In genomic region chr16:3739636-3740035, GRCh38 we compare ENCODE assay signal across 18 cellular contexts. TPM values are rescaled to one million over a fixed set of nuclear protein-coding genes. Genes with fewer than 3 reads are reported as not detected.
DNase-seq lines count a peak whose midpoint lies in the region; ATAC-seq, FAIRE-seq and TF ChIP-seq lines count a peak whose summit lies in the region.
"Had no signal": no experiment of that assay in that cellular context is flagged by ENCODE, and none has a peak within 500 bp of the region (broad histone marks: within the 10 kb centered on the region; RNA-seq: fewer than 3 reads in every experiment).

No MANE protein-coding gene starts in this region.

- peak overlapping the region; percentile 8 for H3K27ac Mint-ChIP-seq in activated CD8-positive, alpha-beta T cell treated with anti-CD3 and anti-CD28 coated beads for 36 hours
- H3K27ac Mint-ChIP-seq in activated CD8-positive, alpha-beta T cell treated with anti-CD3 and anti-CD28 coated beads, Interleukin-2, amount 10 ng/mL, durations not matched to agents 7 days and 5 days, result no peak overlapping the region
- H3K27ac Mint-ChIP-seq in IgD-negative memory B cell, result peak overlapping the region in 2 of 3 donors; percentile 59 to 64

- no peak for DNase-seq in activated CD8-positive, alpha-beta T cell treated with anti-CD3 and anti-CD28 coated beads for 36 hours
- DNase-seq in activated CD8-positive, alpha-beta T cell treated with anti-CD3 and anti-CD28 coated beads, Interleukin-2, amount 10 ng/mL, durations not matched to agents 7 days and 5 days, result no peak
- DNase-seq in kidney (peak; percentile 26), spleen (peak; percentile 19), NCI-H1092 (lab: John Stamatoyannopoulos, UW) (no peak), MG63 (no peak), HuH-7 (ENCODE audit: low spot score) (no peak)
- DNase-seq: KBM-7, NCI-H1417, NCI-H1694, NCI-H2029 treated with DMSO at 0.1 percent for 48 hours, NCI-H526 treated with DMSO at 0.1 percent for 48 hours, RPMI8226, SIG-M5 had no signal

- H3K27ac ChIP-seq in kidney (ENCODE audit: low read depth in 2 of 2, low read length in 2 of 2), result no peak overlapping the region
- no peak overlapping the region for H3K27ac ChIP-seq in spleen
- H3K27ac ChIP-seq: SK-N-MC had no signal

- CTCF ChIA-PET in activated CD8-positive, alpha-beta T cell treated with anti-CD3 and anti-CD28 coated beads for 36 hours (lab: Charles Lee), result no interaction called here
- CTCF ChIA-PET in activated CD8-positive, alpha-beta T cell treated with anti-CD3 and anti-CD28 coated beads, Interleukin-2, amount 10 ng/mL, durations not matched to agents 7 days and 5 days (lab: Charles Lee), result no interaction called here

- H3K27me3 Mint-ChIP-seq in activated CD8-positive, alpha-beta T cell treated with anti-CD3 and anti-CD28 coated beads for 36 hours, result no peaks in the 10 kb centered on the region
- H3K27me3 Mint-ChIP-seq in activated CD8-positive, alpha-beta T cell treated with anti-CD3 and anti-CD28 coated beads, Interleukin-2, amount 10 ng/mL, durations not matched to agents 7 days and 5 days (ENCODE audit: low read depth), result no peaks in the 10 kb centered on the region
- H3K27me3 Mint-ChIP-seq in IgD-negative memory B cell, result no peaks in the 10 kb centered on the region

- H3K9me3 Mint-ChIP-seq in activated CD8-positive, alpha-beta T cell treated with anti-CD3 and anti-CD28 coated beads for 36 hours, result no peaks in the 10 kb centered on the region
- no peaks in the 10 kb centered on the region for H3K9me3 Mint-ChIP-seq in activated CD8-positive, alpha-beta T cell treated with anti-CD3 and anti-CD28 coated beads, Interleukin-2, amount 10 ng/mL, durations not matched to agents 7 days and 5 days (ENCODE audit: insufficient read depth)
- H3K9me3 Mint-ChIP-seq in IgD-negative memory B cell, result no peaks in the 10 kb centered on the region

- H3K4me1 ChIP-seq in kidney (ENCODE audit: control insufficient read depth in 1 of 2, insufficient read depth in 1 of 2, low read depth in 1 of 2, low read length in 2 of 2) (no peaks in the 10 kb centered on the region), spleen (no peaks in the 10 kb centered on the region)

- POLR2A ChIA-PET in activated CD8-positive, alpha-beta T cell treated with anti-CD3 and anti-CD28 coated beads for 36 hours (lab: Charles Lee), result interaction anchor here (0.9 to 1.6 kb wide), 2 partner anchors 37 to 140 kb away, joined by 3 read pairs; no protein-coding TSS in a partner anchor
- POLR2A ChIA-PET in activated CD8-positive, alpha-beta T cell treated with anti-CD3 and anti-CD28 coated beads, Interleukin-2, amount 10 ng/mL, durations not matched to agents 7 days and 5 days (lab: Charles Lee), result no interaction called here

- H3K4me1 Mint-ChIP-seq in activated CD8-positive, alpha-beta T cell treated with anti-CD3 and anti-CD28 coated beads for 36 hours (ENCODE audit: low read depth), result peaks cover 2% of the 10 kb centered on the region
- H3K4me1 Mint-ChIP-seq in activated CD8-positive, alpha-beta T cell treated with anti-CD3 and anti-CD28 coated beads, Interleukin-2, amount 10 ng/mL, durations not matched to agents 7 days and 5 days (ENCODE audit: low read depth), result no peaks in the 10 kb centered on the region
- no peaks in the 10 kb centered on the region for H3K4me1 Mint-ChIP-seq in IgD-negative memory B cell

- no peak overlapping the region for H3K4me3 ChIP-seq in kidney (ENCODE audit: low read length in 2 of 2)
- H3K4me3 ChIP-seq in spleen, result no peak overlapping the region
- H3K4me3 ChIP-seq in MG63, result no peak overlapping the region
- H3K4me3 ChIP-seq: SK-N-MC had no signal

- no peak for TF ChIP-seq POLR2A in spleen (IDR thresholded peaks at IDR 0.05)

- ATAC-seq in activated CD8-positive, alpha-beta T cell treated with anti-CD3 and anti-CD28 coated beads for 36 hours, result no peak
- no peak for ATAC-seq in activated CD8-positive, alpha-beta T cell treated with anti-CD3 and anti-CD28 coated beads, Interleukin-2, amount 10 ng/mL, durations not matched to agents 7 days and 5 days

- H3K36me3 ChIP-seq in kidney (ENCODE audit: control insufficient read depth in 1 of 2, insufficient read depth in 2 of 2, low read length in 2 of 2), result peaks cover 57 to 72% of the 10 kb centered on the region in 2 donors
- H3K36me3 ChIP-seq in spleen, result peaks cover 6 to 100% (median 99%) of the 10 kb centered on the region in 6 donors
- peaks cover 88% of the 10 kb centered on the region for H3K36me3 ChIP-seq in MG63

- no peaks in the 10 kb centered on the region for H3K27me3 ChIP-seq in spleen (replicated peaks in 1 of 7)
- H3K27me3 ChIP-seq in MG63, result no peaks in the 10 kb centered on the region

- no peak for TF ChIP-seq CTCF in activated CD8-positive, alpha-beta T cell treated with anti-CD3 and anti-CD28 coated beads for 36 hours (IDR thresholded peaks at IDR 0.05)
- TF ChIP-seq CTCF in kidney (IDR thresholded peaks at IDR 0.05; ENCODE audit: borderline replicate concordance, extremely low read depth, insufficient read depth) (no peak), spleen (IDR thresholded peaks at IDR 0.05 in 8 of 11, conservative IDR thresholded peaks at IDR 0.05 in 3 of 11) (no peak)

- 90 to 98% (median 95%) methylated on average over 9 of the region's 9 CpGs for WGBS in spleen, 5 donors

- no peak overlapping the region for H3K4me3 Mint-ChIP-seq in activated CD8-positive, alpha-beta T cell treated with anti-CD3 and anti-CD28 coated beads for 36 hours
- H3K4me3 Mint-ChIP-seq in activated CD8-positive, alpha-beta T cell treated with anti-CD3 and anti-CD28 coated beads, Interleukin-2, amount 10 ng/mL, durations not matched to agents 7 days and 5 days, result no peak overlapping the region
- H3K4me3 Mint-ChIP-seq in IgD-negative memory B cell, result no peak overlapping the region

- no peaks in the 10 kb centered on the region for H3K9me3 ChIP-seq in kidney (ENCODE audit: control insufficient read depth in 1 of 2, low read length in 2 of 2)
- H3K9me3 ChIP-seq in spleen, result no peaks in the 10 kb centered on the region
- no peaks in the 10 kb centered on the region for H3K9me3 ChIP-seq in MG63

- intact Hi-C loops in activated CD8-positive, alpha-beta T cell treated with anti-CD3 and anti-CD28 coated beads for 36 hours (cut with micrococcal nuclease), result no loop called here
- intact Hi-C loops in kidney (cut with DNase I), result no loop called here
- intact Hi-C loops in spleen (cut with DNase I; ENCODE audit: low total_unique reads), result no loop called here

- no peak for FAIRE-seq in kidney (lab: Jason Lieb, UNC)
- FAIRE-seq: D721Med, H54 had no signal

- no peak overlapping the region for H3K9ac ChIP-seq in kidney (ENCODE audit: low read length in 2 of 2)

- peaks cover 28% of the 10 kb centered on the region for H3K36me3 Mint-ChIP-seq in activated CD8-positive, alpha-beta T cell treated with anti-CD3 and anti-CD28 coated beads for 36 hours (ENCODE audit: low read depth)
- H3K36me3 Mint-ChIP-seq in activated CD8-positive, alpha-beta T cell treated with anti-CD3 and anti-CD28 coated beads, Interleukin-2, amount 10 ng/mL, durations not matched to agents 7 days and 5 days (ENCODE audit: low read depth), result peaks cover 57% of the 10 kb centered on the region
- peaks cover 3% of the 10 kb centered on the region for H3K36me3 Mint-ChIP-seq in IgD-negative memory B cell

RNA-seq across cellular contexts. Expression of gene TRAP1, which starts 22.3 kb away (rescaled TPM):
- 100 to 1,000 TPM; 343 to 379 TPM for total RNA-seq in activated CD8-positive, alpha-beta T cell treated with anti-CD3 and anti-CD28 coated beads for 36 hours
- 100 to 1,000 TPM; 126 to 129 TPM for total RNA-seq in activated CD8-positive, alpha-beta T cell treated with anti-CD3 and anti-CD28 coated beads, Interleukin-2, amount 10 ng/mL, durations not matched to agents 7 days and 5 days
- polyA plus RNA-seq in IgD-negative memory B cell (62.7 TPM), kidney (ENCODE audit: insufficient read depth, low read depth, low replicate concordance) (88.8 TPM), spleen (10 to 100 TPM; 43.4 to 97.1 (median 49.8) TPM)
- total RNA-seq in kidney (86.3 TPM), spleen (10 to 100 TPM; 33.7 to 77.5 (median 53.7) TPM)
- 91.1 and 96.3 TPM in 2 replicates for total RNA-seq in MG63 (2014; rRNA removed; shearing (Covaris generic); ENCODE audit: low replicate concordance)

Comparison
In these comparisons a context has a peak if more than half of its experiments do, and no peak if none do; other contexts are left out.
1. DNase-seq: peak in kidney (single experiment) and spleen (single experiment); none in activated CD8-positive, alpha-beta T cell treated with anti-CD3 and anti-CD28 coated beads for 36 hours (single experiment), activated CD8-positive, alpha-beta T cell treated with anti-CD3 and anti-CD28 coated beads, Interleukin-2, amount 10 ng/mL, durations not matched to agents 7 days and 5 days (single experiment), NCI-H1092 (single experiment), MG63 (single experiment) and HuH-7 (single experiment).